24 cellular contexts compared by ENCODE assay signal in genomic region chr9:96508227-96508940, GRCh38. TPM values are rescaled to one million over a fixed set of nuclear protein-coding genes. Genes with fewer than 3 reads are reported as not detected.
DNase-seq lines count a peak whose midpoint lies in the region; ATAC-seq and TF ChIP-seq lines count a peak whose summit lies in the region.
"Had no signal": no experiment of that assay in that cellular context is flagged by ENCODE, and none has a peak within 500 bp of the region (broad histone marks: within the 10 kb centered on the region; RNA-seq: fewer than 3 reads in every experiment).

No MANE protein-coding gene starts in this region.

- H3K27me3 ChIP-seq in left ventricle myocardium inferior (ENCODE audit: low read depth) (no peaks in the 10 kb centered on the region), testis (no peaks in the 10 kb centered on the region)

- TF ChIP-seq CTCF in coronary artery (IDR thresholded peaks at IDR 0.05) (no peak), left ventricle myocardium inferior (IDR thresholded peaks at IDR 0.05; ENCODE audit: borderline replicate concordance) (no peak), testis (IDR thresholded peaks at IDR 0.05) (no peak), GM13976 (IDR thresholded peaks at IDR 0.05; ENCODE audit: borderline replicate concordance, control extremely low read depth, extremely low read depth, insufficient read depth, missing control alignments) (no peak)

- H3K4me3 ChIP-seq in coronary artery (peak overlapping the region; percentile 18), left ventricle myocardium inferior (no peak overlapping the region), testis (no peak overlapping the region)

- no peak for ATAC-seq in HG03280 (IDR thresholded peaks at IDR 0.05; ENCODE audit: unreplicated experiment)
- ATAC-seq: left colon; naive thymus-derived CD4-positive, alpha-beta T cell had no signal

- no peak for TF ChIP-seq POLR2A in testis (IDR thresholded peaks at IDR 0.05)

- H3K36me3 ChIP-seq in left ventricle myocardium inferior (peaks cover 7% of the 10 kb centered on the region), testis (ENCODE audit: low read depth, missing control alignments) (no peaks in the 10 kb centered on the region)

- WGBS in testis, 2 donors = 67 to 74% methylated on average over 14 of the region's 14 CpGs

- H3K4me1 ChIP-seq in left ventricle myocardium inferior = peaks cover 30% of the 10 kb centered on the region
- H3K4me1 ChIP-seq in testis = peaks cover 26% of the 10 kb centered on the region

- peak; percentile 26 for DNase-seq in SK-N-DZ (ENCODE audit: low spot score)
- no peak for DNase-seq in coronary artery (ENCODE audit: low spot score)
- DNase-seq in left ventricle myocardium inferior = no peak
- DNase-seq in testis = no peak
- no peak for DNase-seq in ACHN
- no peak for DNase-seq in NCI-H1436 (lab: John Stamatoyannopoulos, UW)
- DNase-seq in GM13976 (ENCODE audit: low spot score) = no peak
- DNase-seq: activated CD4-positive, alpha-beta T cell treated with anti-CD3 and anti-CD28 coated beads for 48 hours; activated CD8-positive, alpha-beta memory T cell treated with anti-CD3 and anti-CD28 coated beads for 24 hours; activated effector memory CD4-positive, alpha-beta T cell treated with Interleukin-2 at 50 U/mL for 16 hours; activated naive CD8-positive, alpha-beta T cell treated with anti-CD3 and anti-CD28 coated beads for 36 hours; C1 segment of cervical spinal cord; DND-41; effector CD4-positive, alpha-beta T cell; left colon; MM.1S; naive thymus-derived CD4-positive, alpha-beta T cell; NCI-H146; nucleus accumbens; T-helper 9 cell had no signal

- in situ Hi-C loops in ACHN (cut with HindIII; ENCODE audit: low pct_ligation_motif_present, low pct_unique_long_range_greater_than_20kb, low sequenced_read_pairs) = no loop called here
- in situ Hi-C loops in GM13976 (cut with MboI; ENCODE audit: low sequenced_read_pairs, unreplicated experiment) = no loop called here

- intact Hi-C loops in left ventricle myocardium inferior (cut with micrococcal nuclease) (no loop called here), testis (cut with DNase I; ENCODE audit: low total_unique reads) (no loop called here)

- H3K27ac ChIP-seq in coronary artery (peak overlapping the region; percentile 69 to 77), left ventricle myocardium inferior (replicated peaks) (peak overlapping the region; percentile 72), testis (peak overlapping the region; percentile 16 to 65)
- H3K27ac ChIP-seq: HL-60, KMS-11, VCaP had no signal

- no peaks in the 10 kb centered on the region for H3K9me3 ChIP-seq in left ventricle myocardium inferior (replicated peaks)
- H3K9me3 ChIP-seq in testis = no peaks in the 10 kb centered on the region

RNA-seq across cellular contexts. Expression of gene HABP4, which starts 58.4 kb away (rescaled TPM):
- 8.5 and 15.0 TPM in 2 replicates for polyA plus RNA-seq in SK-N-DZ (2014; cell fraction: cytosol; rRNA removed)
- 9.3 and 10.5 TPM in 2 replicates for polyA plus RNA-seq in SK-N-DZ (2014; cell fraction: nucleus; rRNA removed)
- total RNA-seq in left ventricle myocardium inferior (23.1 TPM), testis (10 to 100 TPM; 30.6 to 67.2 TPM)
- polyA plus RNA-seq in testis (ENCODE audit: insufficient read depth, low read depth, low replicate concordance) = 46.9 TPM
